ENCODE assay signal across 14 cellular contexts in genomic region chr10:4074559-4075407, GRCh38.
A peak's percentile ranks its signal among the peaks of the same experiment; 100 is the strongest.
DNase-seq lines count a peak whose midpoint lies in the region; ATAC-seq and TF ChIP-seq lines count a peak whose summit lies in the region.
"Had no signal": no experiment of that assay in that cellular context is flagged by ENCODE, and none has a peak within 500 bp of the region (broad histone marks: within the 10 kb centered on the region; RNA-seq: fewer than 3 reads in every experiment).

No MANE protein-coding gene starts in this region.

- no peak for TF ChIP-seq POLR2A in vagina (IDR thresholded peaks at IDR 0.05)

- no peak for TF ChIP-seq CTCF in vagina (IDR thresholded peaks at IDR 0.05)

- ATAC-seq in Right ventricle myocardium inferior (peak; percentile 87), left ventricle myocardium superior (peak; percentile 92), HG02763 (IDR thresholded peaks at IDR 0.05; ENCODE audit: unreplicated experiment) (no peak), HG03432 (IDR thresholded peaks at IDR 0.05; ENCODE audit: unreplicated experiment) (no peak)
- ATAC-seq: HCT116 had no signal

- H3K4me3 ChIP-seq in vagina = no peak overlapping the region

- no peaks in the 10 kb centered on the region for H3K36me3 ChIP-seq in vagina
- H3K36me3 ChIP-seq: WERI-Rb-1 had no signal

- H3K9me3 ChIP-seq in vagina = no peaks in the 10 kb centered on the region

- no peaks in the 10 kb centered on the region for H3K27me3 ChIP-seq in vagina

- peaks cover 18% of the 10 kb centered on the region for H3K4me1 ChIP-seq in vagina

- intact Hi-C loops in Right ventricle myocardium inferior (cut with DNase I) = no loop called here
- intact Hi-C loops in cardiac septum (cut with DNase I) = no loop called here
- intact Hi-C loops in left ventricle myocardium superior (cut with micrococcal nuclease) = no loop called here
- intact Hi-C loops in vagina (cut with DNase I) = no loop called here

- DNase-seq in Right ventricle myocardium inferior (ENCODE audit: missing footprints) (no peak), cardiac septum (ENCODE audit: low spot score) (no peak), astrocyte of the hippocampus (ENCODE audit: low read depth, low spot score) (peak; percentile 47), left ventricle myocardium superior (peak; percentile 58), vagina (ENCODE audit: extremely low spot score in 2 of 2) (peak in 1 of 2 donors; percentile 86), NOMO-1 treated with dmso at 0.1 percent for 144 hours (lab: John Stamatoyannopoulos, UW; ENCODE audit: unreplicated experiment) (no peak)
- DNase-seq: Karpas-422; nucleus accumbens; RPMI8226; stimulated activated CD4-positive, alpha-beta T cell treated with anti-CD3 and anti-CD28 coated beads, Interleukin-4, amount 100 ng/mL, for 1 hour; WERI-Rb-1 had no signal

- H3K27ac ChIP-seq in vagina = peak overlapping the region; percentile 10
- H3K27ac ChIP-seq: WERI-Rb-1 had no signal

Comparison
In these comparisons a context has a peak if more than half of its experiments do, and no peak if none do; other contexts are left out.
1. DNase-seq: peak in astrocyte of the hippocampus (single experiment) and left ventricle myocardium superior (single experiment); none in Right ventricle myocardium inferior (single experiment), cardiac septum (single experiment) and NOMO-1 treated with dmso at 0.1 percent for 144 hours (single experiment).
2. ATAC-seq: peak in Right ventricle myocardium inferior (single experiment) and left ventricle myocardium superior (single experiment); none in HG02763 (single experiment) and HG03432 (single experiment).